Comparison of ENCODE assay signal across 22 cellular contexts in genomic region chr12:10167588-10167987, GRCh38. TPM values are rescaled to one million over a fixed set of nuclear protein-coding genes. Genes with fewer than 3 reads are reported as not detected.
A peak's percentile ranks its signal among the peaks of the same experiment; 100 is the strongest.
DNase-seq lines count a peak whose midpoint lies in the region; ATAC-seq and TF ChIP-seq lines count a peak whose summit lies in the region.
"Had no signal": no experiment of that assay in that cellular context is flagged by ENCODE, and none has a peak within 500 bp of the region (broad histone marks: within the 10 kb centered on the region; RNA-seq: fewer than 3 reads in every experiment).

No MANE protein-coding gene starts in this region.

- no peak overlapping the region for H3K9ac ChIP-seq in liver (ENCODE audit: low read depth in 1 of 2, low read length in 2 of 2)

- H3K4me3 ChIP-seq in liver (ENCODE audit: low read depth in 1 of 3, low read length in 3 of 3) (no peak overlapping the region), prostate gland (no peak overlapping the region)
- H3K4me3 ChIP-seq: uterus had no signal

- peaks cover 18 to 27% of the 10 kb centered on the region in 2 donors for H3K27me3 Mint-ChIP-seq in natural killer cell (ENCODE audit: low read depth in 2 of 2)
- peaks cover 13 to 23% of the 10 kb centered on the region in 2 donors for H3K27me3 Mint-ChIP-seq in natural killer cell treated with Interleukin-12 subunit alpha and Interleukin-12 subunit beta and Interleukin-15 and Interleukin-18, amount 100 ng/mL, for 72 hours

- no peaks in the 10 kb centered on the region for H3K36me3 Mint-ChIP-seq in natural killer cell
- no peaks in the 10 kb centered on the region for H3K36me3 Mint-ChIP-seq in natural killer cell treated with Interleukin-12 subunit alpha and Interleukin-12 subunit beta and Interleukin-15 and Interleukin-18, amount 100 ng/mL, for 72 hours
- H3K36me3 Mint-ChIP-seq: activated naive CD8-positive, alpha-beta T cell treated with anti-CD3 and anti-CD28 coated beads, Interleukin-2, amount 10 ng/mL, durations not matched to agents 7 days and 5 days; memory B cell; stimulated activated effector memory CD8-positive, alpha-beta T cell treated with anti-CD3 and anti-CD28 coated beads, Interleukin-12 subunit alpha, Interleukin-12 subunit beta, amount 100 ng/mL, for 72 hours had no signal

- H3K4me1 Mint-ChIP-seq in natural killer cell = no peaks in the 10 kb centered on the region
- no peaks in the 10 kb centered on the region for H3K4me1 Mint-ChIP-seq in natural killer cell treated with Interleukin-12 subunit alpha and Interleukin-12 subunit beta and Interleukin-15 and Interleukin-18, amount 100 ng/mL, for 72 hours (ENCODE audit: low read depth in 2 of 2)
- H3K4me1 Mint-ChIP-seq: activated CD4-positive, alpha-beta T cell treated with anti-CD3 and anti-CD28 coated beads, Interleukin-2, amount 10 ng/mL, durations not matched to agents 24 days and 14 days; activated naive CD8-positive, alpha-beta T cell treated with anti-CD3 and anti-CD28 coated beads, Interleukin-2, amount 10 ng/mL, durations not matched to agents 7 days and 5 days; memory B cell; stimulated activated effector memory CD8-positive, alpha-beta T cell treated with anti-CD3 and anti-CD28 coated beads, Interleukin-12 subunit alpha, Interleukin-12 subunit beta, amount 100 ng/mL, for 72 hours had no signal

- TF ChIP-seq CTCF in natural killer cell (IDR thresholded peaks at IDR 0.05) = no peak
- TF ChIP-seq CTCF in liver (IDR thresholded peaks at IDR 0.05; ENCODE audit: low read depth, low read length, missing input control) = no peak
- no peak for TF ChIP-seq CTCF in prostate gland (IDR thresholded peaks at IDR 0.05)

- no peaks in the 10 kb centered on the region for H3K27me3 ChIP-seq in liver (ENCODE audit: control insufficient read depth in 4 of 4, insufficient read depth in 4 of 4, low read length in 3 of 4)
- H3K27me3 ChIP-seq in prostate gland (replicated peaks; ENCODE audit: insufficient read depth) = no peaks in the 10 kb centered on the region
- H3K27me3 ChIP-seq: uterus had no signal

- H3K36me3 ChIP-seq in liver (ENCODE audit: control insufficient read depth in 4 of 4, insufficient read depth in 3 of 4, low read depth in 1 of 4, low read length in 3 of 4) (no peaks in the 10 kb centered on the region), prostate gland (no peaks in the 10 kb centered on the region)
- H3K36me3 ChIP-seq: uterus had no signal

- no peaks in the 10 kb centered on the region for H3K9me3 Mint-ChIP-seq in natural killer cell
- H3K9me3 Mint-ChIP-seq in natural killer cell treated with Interleukin-12 subunit alpha and Interleukin-12 subunit beta and Interleukin-15 and Interleukin-18, amount 100 ng/mL, for 72 hours = no peaks in the 10 kb centered on the region
- H3K9me3 Mint-ChIP-seq: activated CD4-positive, alpha-beta T cell treated with anti-CD3 and anti-CD28 coated beads, Interleukin-2, amount 10 ng/mL, durations not matched to agents 24 days and 14 days; activated naive CD8-positive, alpha-beta T cell treated with anti-CD3 and anti-CD28 coated beads, Interleukin-2, amount 10 ng/mL, durations not matched to agents 7 days and 5 days; activated T-cell treated with anti-CD3 and anti-CD28 coated beads, Interleukin-2, amount 50 U/mL, for 24 hours; memory B cell; stimulated activated effector memory CD8-positive, alpha-beta T cell treated with anti-CD3 and anti-CD28 coated beads, Interleukin-12 subunit alpha, Interleukin-12 subunit beta, amount 100 ng/mL, for 72 hours had no signal

- H3K4me1 ChIP-seq in liver (ENCODE audit: control insufficient read depth in 4 of 4, insufficient read depth in 4 of 4, low read length in 3 of 4) = peaks cover 0 to 5% (median 0%) of the 10 kb centered on the region in 4 donors
- no peaks in the 10 kb centered on the region for H3K4me1 ChIP-seq in prostate gland (replicated peaks)
- H3K4me1 ChIP-seq: uterus had no signal

- intact Hi-C loops in natural killer cell (cut with micrococcal nuclease) = no loop called here
- intact Hi-C loops in prostate gland (cut with DNase I) = no loop called here

- WGBS in liver = 35% methylated on average over 5 of the region's 5 CpGs
- 55% methylated on average over 5 of the region's 5 CpGs for WGBS in prostate gland

- no peak overlapping the region for H3K27ac ChIP-seq in liver (ENCODE audit: low read depth in 1 of 2, low read length in 2 of 2)
- H3K27ac ChIP-seq in prostate gland = no peak overlapping the region
- H3K27ac ChIP-seq: uterus had no signal

- H3K27ac Mint-ChIP-seq in natural killer cell = no peak overlapping the region
- no peak overlapping the region for H3K27ac Mint-ChIP-seq in natural killer cell treated with Interleukin-12 subunit alpha and Interleukin-12 subunit beta and Interleukin-15 and Interleukin-18, amount 100 ng/mL, for 72 hours
- H3K27ac Mint-ChIP-seq: activated CD4-positive, alpha-beta T cell treated with anti-CD3 and anti-CD28 coated beads, Interleukin-2, amount 10 ng/mL, durations not matched to agents 24 days and 14 days; activated naive CD8-positive, alpha-beta T cell treated with anti-CD3 and anti-CD28 coated beads, Interleukin-2, amount 10 ng/mL, durations not matched to agents 7 days and 5 days; activated T-cell treated with anti-CD3 and anti-CD28 coated beads, Interleukin-2, amount 50 U/mL, for 24 hours; memory B cell; stimulated activated effector memory CD8-positive, alpha-beta T cell treated with anti-CD3 and anti-CD28 coated beads, Interleukin-12 subunit alpha, Interleukin-12 subunit beta, amount 100 ng/mL, for 72 hours had no signal

- DNase-seq in natural killer cell (no peak), amniotic epithelial cell (ENCODE audit: low read depth) (peak; percentile 70), NCI-H187 treated with DMSO at 0.1 percent for 48 hours (lab: John Stamatoyannopoulos, UW) (no peak), prostate gland (ENCODE audit: low spot score) (no peak)
- DNase-seq in natural killer cell treated with Interleukin-12 subunit alpha and Interleukin-12 subunit beta and Interleukin-15 and Interleukin-18, amount 100 ng/mL, for 72 hours (ENCODE audit: low spot score) = no peak
- DNase-seq: activated CD4-positive, alpha-beta T cell treated with anti-CD3 and anti-CD28 coated beads, Interleukin-2, amount 10 ng/mL, durations not matched to agents 24 days and 14 days; activated naive CD8-positive, alpha-beta T cell treated with anti-CD3 and anti-CD28 coated beads, Interleukin-2, amount 10 ng/mL, durations not matched to agents 7 days and 5 days; activated T-cell treated with anti-CD3 and anti-CD28 coated beads, Interleukin-2, amount 50 U/mL, for 24 hours; hippocampal formation; NCI-H1417 treated with DMSO at 0.1 percent for 48 hours; NCI-H510A; RPMI8226; uterus had no signal

- peak in 2 of 3 donors; percentile 15 to 35 for ATAC-seq in natural killer cell
- ATAC-seq in natural killer cell treated with Interleukin-12 subunit alpha and Interleukin-12 subunit beta and Interleukin-15 and Interleukin-18, amount 100 ng/mL, for 72 hours = no peak
- ATAC-seq in HG03378 (IDR thresholded peaks at IDR 0.05; ENCODE audit: unreplicated experiment) = no peak
- ATAC-seq in HG02759 (IDR thresholded peaks at IDR 0.05; ENCODE audit: unreplicated experiment) = no peak
- ATAC-seq: stimulated activated effector memory CD8-positive, alpha-beta T cell treated with anti-CD3 and anti-CD28 coated beads, Interleukin-12 subunit alpha, Interleukin-12 subunit beta, amount 100 ng/mL, for 72 hours had no signal

- no peaks in the 10 kb centered on the region for H3K9me3 ChIP-seq in liver (ENCODE audit: control insufficient read depth in 4 of 4, low read length in 3 of 4)
- H3K9me3 ChIP-seq in prostate gland = no peaks in the 10 kb centered on the region
- H3K9me3 ChIP-seq: uterus had no signal

- no peak for TF ChIP-seq RAD21 in liver (IDR thresholded peaks at IDR 0.05)

- no peak for TF ChIP-seq POLR2A in prostate gland (IDR thresholded peaks at IDR 0.05)

- H3K4me3 Mint-ChIP-seq in natural killer cell = no peak overlapping the region
- no peak overlapping the region for H3K4me3 Mint-ChIP-seq in natural killer cell treated with Interleukin-12 subunit alpha and Interleukin-12 subunit beta and Interleukin-15 and Interleukin-18, amount 100 ng/mL, for 72 hours
- H3K4me3 Mint-ChIP-seq: activated CD4-positive, alpha-beta T cell treated with anti-CD3 and anti-CD28 coated beads, Interleukin-2, amount 10 ng/mL, durations not matched to agents 24 days and 14 days; activated naive CD8-positive, alpha-beta T cell treated with anti-CD3 and anti-CD28 coated beads, Interleukin-2, amount 10 ng/mL, durations not matched to agents 7 days and 5 days; activated T-cell treated with anti-CD3 and anti-CD28 coated beads, Interleukin-2, amount 50 U/mL, for 24 hours; memory B cell; stimulated activated effector memory CD8-positive, alpha-beta T cell treated with anti-CD3 and anti-CD28 coated beads, Interleukin-12 subunit alpha, Interleukin-12 subunit beta, amount 100 ng/mL, for 72 hours had no signal

RNA-seq across cellular contexts. Expression of gene OLR1, which starts 4.3 kb away (rescaled TPM):
- total RNA-seq in natural killer cell (1 to 10 TPM in 2 of 3 donors, not detected in 1; 2.3 to 3.1 TPM), liver (under 1 TPM in 1 of 2 donors, not detected in 1; 0.37 TPM), prostate gland (1 to 10 TPM; 1.2 to 2.1 TPM)
- total RNA-seq in natural killer cell treated with Interleukin-12 subunit alpha and Interleukin-12 subunit beta and Interleukin-15 and Interleukin-18, amount 100 ng/mL, for 72 hours = not detected
- polyA plus RNA-seq in liver = under 1 TPM in 1 of 2 donors, not detected in 1; 0.13 TPM
- total RNA-seq: activated CD4-positive, alpha-beta T cell treated with anti-CD3 and anti-CD28 coated beads, Interleukin-2, amount 10 ng/mL, durations not matched to agents 24 days and 14 days; activated naive CD8-positive, alpha-beta T cell treated with anti-CD3 and anti-CD28 coated beads, Interleukin-2, amount 10 ng/mL, durations not matched to agents 7 days and 5 days; endothelial cell of umbilical vein; H1; skeletal muscle tissue had no signal
- polyA plus RNA-seq: endothelial cell of umbilical vein, H1 had no signal

RNA-seq across cellular contexts. Expression of gene TMEM52B, which starts 11.2 kb away (rescaled TPM):
- 1 to 10 TPM in 1 of 3 donors, not detected in 2; 1.5 TPM for total RNA-seq in natural killer cell
- not detected for total RNA-seq in natural killer cell treated with Interleukin-12 subunit alpha and Interleukin-12 subunit beta and Interleukin-15 and Interleukin-18, amount 100 ng/mL, for 72 hours
- total RNA-seq in liver = under 1 TPM in 1 of 2 donors, not detected in 1; 0.37 TPM
- polyA plus RNA-seq in liver = not detected
- total RNA-seq in prostate gland = under 1 TPM in 1 of 2 donors, not detected in 1; 0.17 TPM
- total RNA-seq: activated CD4-positive, alpha-beta T cell treated with anti-CD3 and anti-CD28 coated beads, Interleukin-2, amount 10 ng/mL, durations not matched to agents 24 days and 14 days; activated naive CD8-positive, alpha-beta T cell treated with anti-CD3 and anti-CD28 coated beads, Interleukin-2, amount 10 ng/mL, durations not matched to agents 7 days and 5 days; H1; uterus had no signal
- polyA plus RNA-seq: endothelial cell of umbilical vein, H1 had no signal

RNA-seq across cellular contexts. Expression of gene CLEC7A, which starts 37.6 kb away (rescaled TPM):
- total RNA-seq in natural killer cell (10 to 100 TPM in 2 of 3 donors, 1 to 10 TPM in 1; 7.7 to 22.3 (median 20.8) TPM), liver (1 to 10 TPM; 3.6 to 7.0 TPM), prostate gland (1 to 10 TPM; 3.4 to 4.6 TPM)
- not detected for total RNA-seq in natural killer cell treated with Interleukin-12 subunit alpha and Interleukin-12 subunit beta and Interleukin-15 and Interleukin-18, amount 100 ng/mL, for 72 hours
- 1 to 10 TPM; 2.8 to 3.9 TPM for polyA plus RNA-seq in liver
- total RNA-seq: activated CD4-positive, alpha-beta T cell treated with anti-CD3 and anti-CD28 coated beads, Interleukin-2, amount 10 ng/mL, durations not matched to agents 24 days and 14 days; endothelial cell of umbilical vein had no signal
- polyA plus RNA-seq: AG04450, endothelial cell of umbilical vein had no signal

RNA-seq across cellular contexts. Expression of gene GABARAPL1, which starts 45.1 kb away (rescaled TPM):
- total RNA-seq in natural killer cell (100 to 1,000 TPM; 157 to 233 (median 160) TPM), liver (10 to 100 TPM; 50.8 to 55.1 TPM), prostate gland (10 to 100 TPM; 78.2 to 95.9 TPM)
- 10 to 100 TPM; 24.9 to 48.8 TPM for total RNA-seq in natural killer cell treated with Interleukin-12 subunit alpha and Interleukin-12 subunit beta and Interleukin-15 and Interleukin-18, amount 100 ng/mL, for 72 hours
- 100 to 1,000 TPM in 1 of 2 donors, 10 to 100 TPM in 1; 18.0 to 118 TPM for polyA plus RNA-seq in liver

Comparison
In these comparisons a context has a peak if more than half of its experiments do, and no peak if none do; other contexts are left out.
1. ATAC-seq: peak in natural killer cell (2 of 3); none in natural killer cell treated with Interleukin-12 subunit alpha and Interleukin-12 subunit beta and Interleukin-15 and Interleukin-18, amount 100 ng/mL, for 72 hours (0 of 2), HG03378 (single experiment) and HG02759 (single experiment).